Comparison of ENCODE assay signal across 10 cellular contexts in genomic region chr4:128571747-128572146, GRCh38.
DNase-seq lines count a peak whose midpoint lies in the region; ATAC-seq and TF ChIP-seq lines count a peak whose summit lies in the region.
"Had no signal": no experiment of that assay in that cellular context is flagged by ENCODE, and none has a peak within 500 bp of the region (broad histone marks: within the 10 kb centered on the region; RNA-seq: fewer than 3 reads in every experiment).

No MANE protein-coding gene starts in this region.

- no peak overlapping the region for H3K4me3 ChIP-seq in MG63
- H3K4me3 ChIP-seq in choroid plexus epithelial cell (ENCODE audit: low read depth, low read length), result no peak overlapping the region

- no peaks in the 10 kb centered on the region for H3K36me3 Mint-ChIP-seq in activated naive CD4-positive, alpha-beta T cell treated with anti-CD3 and anti-CD28 coated beads, Interleukin-2, amount 10 ng/mL, durations not matched to agents 7 days and 5 days
- no peaks in the 10 kb centered on the region for H3K36me3 Mint-ChIP-seq in osteocyte (ENCODE audit: unreplicated experiment)

- CTCF ChIA-PET in activated naive CD4-positive, alpha-beta T cell treated with anti-CD3 and anti-CD28 coated beads, Interleukin-2, amount 10 ng/mL, durations not matched to agents 7 days and 5 days (lab: Charles Lee), result no interaction called here

- no peaks in the 10 kb centered on the region for H3K27me3 ChIP-seq in MG63

- no peaks in the 10 kb centered on the region for H3K36me3 ChIP-seq in MG63

- peak; percentile 29 for ATAC-seq in left lobe of liver

- H3K4me3 Mint-ChIP-seq in activated naive CD4-positive, alpha-beta T cell treated with anti-CD3 and anti-CD28 coated beads, Interleukin-2, amount 10 ng/mL, durations not matched to agents 7 days and 5 days, result no peak overlapping the region
- H3K4me3 Mint-ChIP-seq in osteocyte (ENCODE audit: unreplicated experiment), result no peak overlapping the region

- TF ChIP-seq CTCF in choroid plexus epithelial cell (conservative IDR thresholded peaks at IDR 0.05; ENCODE audit: low read depth, low read length) (no peak), osteocyte (IDR thresholded peaks at IDR 0.05) (no peak)

- H3K27me3 Mint-ChIP-seq in activated naive CD4-positive, alpha-beta T cell treated with anti-CD3 and anti-CD28 coated beads, Interleukin-2, amount 10 ng/mL, durations not matched to agents 7 days and 5 days, result peaks cover 10% of the 10 kb centered on the region
- H3K27me3 Mint-ChIP-seq in osteocyte (ENCODE audit: unreplicated experiment), result no peaks in the 10 kb centered on the region

- H3K9me3 ChIP-seq in MG63, result no peaks in the 10 kb centered on the region

- H3K9me3 Mint-ChIP-seq in activated naive CD4-positive, alpha-beta T cell treated with anti-CD3 and anti-CD28 coated beads, Interleukin-2, amount 10 ng/mL, durations not matched to agents 7 days and 5 days, result no peaks in the 10 kb centered on the region
- H3K9me3 Mint-ChIP-seq in osteocyte (ENCODE audit: unreplicated experiment), result no peaks in the 10 kb centered on the region

- no peaks in the 10 kb centered on the region for H3K4me1 Mint-ChIP-seq in activated naive CD4-positive, alpha-beta T cell treated with anti-CD3 and anti-CD28 coated beads, Interleukin-2, amount 10 ng/mL, durations not matched to agents 7 days and 5 days
- H3K4me1 Mint-ChIP-seq in osteocyte (ENCODE audit: unreplicated experiment), result peaks cover 60% of the 10 kb centered on the region

- peak; percentile 90 for DNase-seq in A172 (ENCODE audit: low spot score)
- DNase-seq in MG63, result peak; percentile 66
- DNase-seq in choroid plexus epithelial cell (ENCODE audit: low read depth), result peak; percentile 97
- DNase-seq in left lobe of liver (ENCODE audit: low spot score), result no peak
- DNase-seq in activated naive CD4-positive, alpha-beta T cell treated with anti-CD3 and anti-CD28 coated beads, Interleukin-2, amount 10 ng/mL, durations not matched to agents 7 days and 5 days, result no peak
- no peak for DNase-seq in activated naive CD4-positive, alpha-beta T cell (lab: John Stamatoyannopoulos, UW)
- DNase-seq in osteocyte (ENCODE audit: extremely low spot score, unreplicated experiment), result no peak
- DNase-seq in activated CD8-positive, alpha-beta memory T cell treated with anti-CD3 and anti-CD28 coated beads, Interleukin-2, amount 50 U/mL, for 4 hours, result no peak
- DNase-seq: glutamatergic neuron, NCI-H774 had no signal

- no peak overlapping the region for H3K27ac Mint-ChIP-seq in activated naive CD4-positive, alpha-beta T cell treated with anti-CD3 and anti-CD28 coated beads, Interleukin-2, amount 10 ng/mL, durations not matched to agents 7 days and 5 days
- no peak overlapping the region for H3K27ac Mint-ChIP-seq in osteocyte (ENCODE audit: unreplicated experiment)

Comparison
In these comparisons a context has a peak if more than half of its experiments do, and no peak if none do; other contexts are left out.
1. DNase-seq: peak in A172 (single experiment), MG63 (single experiment) and choroid plexus epithelial cell (single experiment); none in left lobe of liver (single experiment), activated naive CD4-positive, alpha-beta T cell treated with anti-CD3 and anti-CD28 coated beads, Interleukin-2, amount 10 ng/mL, durations not matched to agents 7 days and 5 days (single experiment), activated naive CD4-positive, alpha-beta T cell (0 of 4), osteocyte (single experiment) and activated CD8-positive, alpha-beta memory T cell treated with anti-CD3 and anti-CD28 coated beads, Interleukin-2, amount 50 U/mL, for 4 hours (single experiment).